ENCODE assay signal across 27 cellular contexts in the genomic region with DNA sequence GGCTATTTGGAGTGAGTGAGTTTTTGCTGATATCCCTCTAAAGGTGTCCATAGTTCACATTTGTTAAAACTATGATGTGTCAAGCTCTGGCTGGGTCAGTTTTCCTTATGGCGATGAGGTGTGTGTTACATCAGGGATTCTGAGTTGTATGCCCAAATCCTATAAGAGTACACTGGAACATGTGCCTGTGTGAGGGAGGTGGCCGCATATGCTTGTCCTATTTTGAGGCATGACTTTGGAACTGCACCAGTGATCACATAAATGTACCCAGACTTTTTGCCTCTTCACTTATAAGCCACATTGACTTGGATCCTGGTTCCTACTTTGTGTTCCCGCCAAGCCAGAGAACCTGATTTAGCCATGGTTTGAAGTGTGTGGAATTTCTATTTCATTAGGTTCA.
"Had no signal": no experiment of that assay in that cellular context is flagged by ENCODE, and none has a peak within 500 bp of the region (broad histone marks: within the 10 kb centered on the region; RNA-seq: fewer than 3 reads in every experiment).

No MANE protein-coding gene starts in this region.

- H3K4me3 Mint-ChIP-seq: naive B cell; naive thymus-derived CD8-positive, alpha-beta T cell; nephron; neural progenitor cell; stimulated activated effector memory CD8-positive, alpha-beta T cell treated with anti-CD3 and anti-CD28 coated beads, Interleukin-12 subunit alpha, Interleukin-12 subunit beta, amount 100 ng/mL, for 72 hours; stimulated activated naive B cell treated with anti-CD40 and anti-IgM and Interleukin-4, amounts not matched to agents 10 μg/mL and 1 μg/mL and 100 μg/mL, for 72 hours; stimulated activated naive CD8-positive, alpha-beta T cell treated with anti-CD3 and anti-CD28 coated beads, Interleukin-15, Interleukin-2, amounts not matched to agents 100 ng/mL and 50 ng/mL, for 24 hours; type B pancreatic cell had no signal

- H3K9me3 Mint-ChIP-seq: nephron; neural progenitor cell; stimulated activated effector memory CD8-positive, alpha-beta T cell treated with anti-CD3 and anti-CD28 coated beads, Interleukin-12 subunit alpha, Interleukin-12 subunit beta, amount 100 ng/mL, for 72 hours; stimulated activated naive CD8-positive, alpha-beta T cell treated with anti-CD3 and anti-CD28 coated beads, Interleukin-15, Interleukin-2, amounts not matched to agents 100 ng/mL and 50 ng/mL, for 24 hours; type B pancreatic cell had no signal

- H3K36me3 Mint-ChIP-seq: naive B cell; naive thymus-derived CD8-positive, alpha-beta T cell; neural progenitor cell; stimulated activated effector memory CD8-positive, alpha-beta T cell treated with anti-CD3 and anti-CD28 coated beads, Interleukin-12 subunit alpha, Interleukin-12 subunit beta, amount 100 ng/mL, for 72 hours; stimulated activated naive B cell treated with anti-CD40 and anti-IgM and Interleukin-4, amounts not matched to agents 10 μg/mL and 1 μg/mL and 100 μg/mL, for 72 hours; type B pancreatic cell had no signal

- H3K4me3 ChIP-seq: neural progenitor cell, pancreas, psoas muscle, right lobe of liver, sigmoid colon, stomach, suprapubic skin, testis, tibial artery, transverse colon, upper lobe of right lung, uterus had no signal

- DNase-seq: naive B cell; naive thymus-derived CD8-positive, alpha-beta T cell; pancreas; psoas muscle; right cardiac atrium; right lobe of liver; sigmoid colon; small intestine; stimulated activated CD4-positive, alpha-beta T cell treated with anti-CD3 and anti-CD28 coated beads, Interleukin-15, amount 100 ng/mL, for 24 hours; stimulated activated CD4-positive, alpha-beta T cell treated with anti-CD3 and anti-CD28 coated beads, Interleukin-2, amount 100 ng/mL, for 24 hours; stimulated activated CD4-positive, alpha-beta T cell treated with anti-CD3 and anti-CD28 coated beads, Interleukin-2, amount 100 ng/mL, for 48 hours; stimulated activated CD4-positive, alpha-beta T cell treated with anti-CD3 and anti-CD28 coated beads, Interleukin-4, amount 100 ng/mL, for 24 hours; stimulated activated naive B cell treated with anti-CD40 and anti-IgM and Interleukin-4, amounts not matched to agents 10 μg/mL and 1 μg/mL and 100 μg/mL, for 72 hours; stimulated activated naive CD4-positive, alpha-beta T cell treated with Interleukin-2 at 50 U/mL for 16 hours; stomach; testis; tibial artery; transverse colon; upper lobe of right lung; uterus had no signal

- H3K4me1 ChIP-seq: neural progenitor cell, pancreas, psoas muscle, right lobe of liver, sigmoid colon, stomach, suprapubic skin, testis, transverse colon, upper lobe of right lung, uterus had no signal

- H3K36me3 ChIP-seq: neural progenitor cell, pancreas, right lobe of liver, sigmoid colon, stomach, suprapubic skin, tibial artery, transverse colon, upper lobe of right lung, uterus had no signal

- ATAC-seq: naive thymus-derived CD8-positive, alpha-beta T cell; pancreas; psoas muscle; right cardiac atrium; right lobe of liver; stimulated activated effector memory CD8-positive, alpha-beta T cell treated with anti-CD3 and anti-CD28 coated beads, Interleukin-12 subunit alpha, Interleukin-12 subunit beta, amount 100 ng/mL, for 72 hours; stimulated activated naive B cell treated with anti-CD40 and anti-IgM and Interleukin-4, amounts not matched to agents 10 μg/mL and 1 μg/mL and 100 μg/mL, for 72 hours; upper lobe of right lung had no signal

- H3K27me3 Mint-ChIP-seq: progenitor cell of endocrine pancreas; stimulated activated naive B cell treated with anti-CD40 and anti-IgM and Interleukin-4, amounts not matched to agents 10 μg/mL and 1 μg/mL and 100 μg/mL, for 72 hours had no signal

- H3K27me3 ChIP-seq: neural progenitor cell, pancreas, right lobe of liver, sigmoid colon, stomach, suprapubic skin, testis, tibial artery, transverse colon, upper lobe of right lung, uterus had no signal

- H3K27ac Mint-ChIP-seq: naive B cell; naive thymus-derived CD8-positive, alpha-beta T cell; neural progenitor cell; progenitor cell of endocrine pancreas; stimulated activated effector memory CD8-positive, alpha-beta T cell treated with anti-CD3 and anti-CD28 coated beads, Interleukin-12 subunit alpha, Interleukin-12 subunit beta, amount 100 ng/mL, for 72 hours; stimulated activated naive B cell treated with anti-CD40 and anti-IgM and Interleukin-4, amounts not matched to agents 10 μg/mL and 1 μg/mL and 100 μg/mL, for 72 hours; stimulated activated naive CD8-positive, alpha-beta T cell treated with anti-CD3 and anti-CD28 coated beads, Interleukin-15, Interleukin-2, amounts not matched to agents 100 ng/mL and 50 ng/mL, for 24 hours; type B pancreatic cell had no signal

- H3K9me3 ChIP-seq: pancreas, psoas muscle, right lobe of liver, sigmoid colon, stomach, suprapubic skin, testis, tibial artery, transverse colon, upper lobe of right lung, uterus had no signal

- H3K4me1 Mint-ChIP-seq: naive B cell; naive thymus-derived CD8-positive, alpha-beta T cell; stimulated activated effector memory CD8-positive, alpha-beta T cell treated with anti-CD3 and anti-CD28 coated beads, Interleukin-12 subunit alpha, Interleukin-12 subunit beta, amount 100 ng/mL, for 72 hours; stimulated activated naive B cell treated with anti-CD40 and anti-IgM and Interleukin-4, amounts not matched to agents 10 μg/mL and 1 μg/mL and 100 μg/mL, for 72 hours had no signal

- H3K27ac ChIP-seq: neural progenitor cell, pancreas, psoas muscle, right lobe of liver, sigmoid colon, stomach, suprapubic skin, testis, tibial artery, transverse colon, upper lobe of right lung, uterus had no signal
